Comparison of ENCODE assay signal across 8 cellular contexts in the genomic region with DNA sequence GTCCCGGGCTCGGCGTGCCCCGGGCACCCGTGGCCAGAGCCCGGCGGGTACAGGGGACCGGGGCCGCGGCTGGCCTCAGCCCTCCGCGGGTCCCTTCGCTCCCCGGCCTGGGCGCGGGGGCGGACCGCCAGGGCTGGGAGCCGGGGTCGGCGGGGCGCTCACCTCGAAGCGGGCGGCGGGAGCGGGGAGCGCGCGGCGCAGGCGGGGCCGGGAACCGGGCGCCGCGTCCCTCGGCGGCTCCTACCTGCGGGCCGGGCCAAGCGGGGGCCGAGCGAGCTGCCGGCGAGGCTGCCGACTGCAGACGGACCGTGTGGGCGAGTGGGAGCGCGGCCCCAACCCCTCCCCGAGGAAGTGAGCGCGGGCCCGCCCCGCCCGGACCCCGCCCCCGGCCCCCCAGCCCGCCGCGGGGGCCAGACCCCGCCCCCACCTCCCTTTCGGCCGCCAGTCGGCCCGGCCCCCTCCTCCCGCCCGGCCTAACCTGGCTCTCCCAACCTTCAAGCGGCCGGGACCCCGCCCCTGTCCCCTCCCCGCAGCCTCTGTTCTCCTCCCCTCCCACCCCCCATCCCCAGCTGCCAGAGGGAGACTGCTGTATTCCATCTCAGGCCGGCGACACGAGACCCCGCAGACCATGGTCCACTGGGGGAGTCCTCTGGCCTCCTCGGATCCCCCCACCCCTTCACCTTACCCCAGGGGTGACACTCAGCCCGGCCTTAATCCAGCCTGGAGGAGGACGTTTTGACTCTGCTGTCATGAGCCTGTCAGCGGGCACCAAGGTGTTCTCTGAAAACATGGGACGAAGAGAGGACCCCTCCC. TPM values are rescaled to one million over a fixed set of nuclear protein-coding genes. Genes with fewer than 3 reads are reported as not detected.
DNase-seq lines count a peak whose midpoint lies in the region; ATAC-seq, FAIRE-seq and TF ChIP-seq lines count a peak whose summit lies in the region.

A gene with protein sequence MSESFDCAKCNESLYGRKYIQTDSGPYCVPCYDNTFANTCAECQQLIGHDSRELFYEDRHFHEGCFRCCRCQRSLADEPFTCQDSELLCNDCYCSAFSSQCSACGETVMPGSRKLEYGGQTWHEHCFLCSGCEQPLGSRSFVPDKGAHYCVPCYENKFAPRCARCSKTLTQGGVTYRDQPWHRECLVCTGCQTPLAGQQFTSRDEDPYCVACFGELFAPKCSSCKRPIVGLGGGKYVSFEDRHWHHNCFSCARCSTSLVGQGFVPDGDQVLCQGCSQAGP (minus strand): TSS at position 320 of the 813 bp plus-strand sequence. CDS start 6,102 bp downstream, outside the sequence.

- peak within 1 kb of the TSS; percentile 80 for H2BK12ac ChIP-seq in neuronal stem cell (ENCODE audit: low read length)

- H3K27me3 ChIP-seq in neuronal stem cell (ENCODE audit: control insufficient read depth in 3 of 3, insufficient read depth in 3 of 3, low read depth in 1 of 3, low read length in 3 of 3), result no peaks in the 10 kb centered on the region

- no peaks in the 10 kb centered on the region for H3K36me3 ChIP-seq in neuronal stem cell (replicated peaks in 1 of 2; ENCODE audit: control insufficient read depth in 2 of 2, insufficient read depth in 2 of 2, low read length in 2 of 2)

- peak within 1 kb of the TSS; percentile 85 for H3K9ac ChIP-seq in neuronal stem cell (ENCODE audit: low read depth, low read length, poor library complexity)

- peak within 1 kb of the TSS; percentile 77 for H2BK5ac ChIP-seq in neuronal stem cell (ENCODE audit: low read length)

- no peak within 1 kb of the TSS for H4K8ac ChIP-seq in neuronal stem cell (ENCODE audit: low read depth, low read length)

- no peak within 1 kb of the TSS for H4K91ac ChIP-seq in neuronal stem cell (ENCODE audit: low read depth, low read length, poor library complexity)

- H2AFZ ChIP-seq in neuronal stem cell (ENCODE audit: low read length), result peak within 1 kb of the TSS; percentile 90

- peak within 1 kb of the TSS; percentile 94 for H3K23ac ChIP-seq in neuronal stem cell (ENCODE audit: low read depth, low read length, poor library complexity)

- WGBS in neuronal stem cell (ENCODE audit: extremely low coverage in 2 of 2, insufficient read length in 2 of 2, insufficient replicate concordance in 1 of 2), 2 donors, result no CpG with 5 or more reads among the region's 83 CpGs

- H3K4ac ChIP-seq in neuronal stem cell (ENCODE audit: low read length), result no peak within 1 kb of the TSS

- peak within 1 kb of the TSS; percentile 67 for H3K4me2 ChIP-seq in neuronal stem cell (ENCODE audit: insufficient read depth, low read length, poor library complexity, severe bottlenecking)

- H3K18ac ChIP-seq in neuronal stem cell (ENCODE audit: low read length), result peak within 1 kb of the TSS; percentile 82

- no peak within 1 kb of the TSS for H2BK120ac ChIP-seq in neuronal stem cell (ENCODE audit: low read depth, low read length)

- H2BK15ac ChIP-seq in neuronal stem cell (ENCODE audit: low read length), result peak within 1 kb of the TSS; percentile 53

- no peak within 1 kb of the TSS for H3K14ac ChIP-seq in neuronal stem cell (ENCODE audit: low read length)

- peaks cover 35 to 41% of the 10 kb centered on the region in 2 donors for H3K4me1 ChIP-seq in neuronal stem cell (ENCODE audit: control insufficient read depth in 2 of 2, insufficient read depth in 1 of 2, low read depth in 1 of 2, low read length in 2 of 2)

- H3K27ac ChIP-seq in neuronal stem cell (replicated peaks; ENCODE audit: low read length), result peak within 1 kb of the TSS; percentile 42

- peak; percentile 42 for DNase-seq in AG10803 (ENCODE audit: low read depth)
- DNase-seq in GM20000 (ENCODE audit: low spot score), result peak; percentile 91
- DNase-seq in NOMO-1 treated with DMSO at 0.1 percent for 48 hours (lab: John Stamatoyannopoulos, UW; ENCODE audit: unreplicated experiment), result peak; percentile 26
- DNase-seq in activated gamma-delta T cell (lab: John Stamatoyannopoulos, UW), result peak; percentile 52
- DNase-seq in frontal cortex (ENCODE audit: low spot score in 2 of 2), result peak; percentile 61 to 71
- peak; percentile 64 for DNase-seq in neuronal stem cell (ENCODE audit: low spot score)
- no peak for DNase-seq in DMS153 (lab: John Stamatoyannopoulos, UW)

- H3K4me3 ChIP-seq in AG10803 (ENCODE audit: low read length) (peak within 1 kb of the TSS; percentile 90), neuronal stem cell (ENCODE audit: low read length in 2 of 2) (peak within 1 kb of the TSS; percentile 65 to 83)

- H3K9me3 ChIP-seq in neuronal stem cell (replicated peaks in 1 of 2; ENCODE audit: control insufficient read depth in 2 of 2, insufficient read depth in 1 of 2, low read depth in 1 of 2, low read length in 2 of 2), result no peaks in the 10 kb centered on the region

- H3K79me1 ChIP-seq in neuronal stem cell (ENCODE audit: low read depth, low read length), result peaks cover 5% of the 10 kb centered on the region

- TF ChIP-seq CTCF in AG10803 (conservative IDR thresholded peaks at IDR 0.05; ENCODE audit: low read length) (no peak), GM20000 (IDR thresholded peaks at IDR 0.05; ENCODE audit: extremely low read depth, missing control alignments) (no peak)

- no peak for FAIRE-seq in frontal cortex (lab: Jason Lieb, UNC)

- peak within 1 kb of the TSS; percentile 60 for H2AK5ac ChIP-seq in neuronal stem cell (ENCODE audit: low read depth, low read length)

- no peak for ATAC-seq in GM18511 (IDR thresholded peaks at IDR 0.05; ENCODE audit: unreplicated experiment)

RNA-seq across cellular contexts. Expression of the gene that starts here (rescaled TPM):
- total RNA-seq in frontal cortex, result 4.9 TPM
- polyA plus RNA-seq in neuronal stem cell (2013, experiment 1 of 2), result 26.5 TPM
- 25.9 TPM for polyA plus RNA-seq in neuronal stem cell (2013, experiment 2 of 2)
